ENCODE assay signal across 8 cellular contexts in the genomic region with DNA sequence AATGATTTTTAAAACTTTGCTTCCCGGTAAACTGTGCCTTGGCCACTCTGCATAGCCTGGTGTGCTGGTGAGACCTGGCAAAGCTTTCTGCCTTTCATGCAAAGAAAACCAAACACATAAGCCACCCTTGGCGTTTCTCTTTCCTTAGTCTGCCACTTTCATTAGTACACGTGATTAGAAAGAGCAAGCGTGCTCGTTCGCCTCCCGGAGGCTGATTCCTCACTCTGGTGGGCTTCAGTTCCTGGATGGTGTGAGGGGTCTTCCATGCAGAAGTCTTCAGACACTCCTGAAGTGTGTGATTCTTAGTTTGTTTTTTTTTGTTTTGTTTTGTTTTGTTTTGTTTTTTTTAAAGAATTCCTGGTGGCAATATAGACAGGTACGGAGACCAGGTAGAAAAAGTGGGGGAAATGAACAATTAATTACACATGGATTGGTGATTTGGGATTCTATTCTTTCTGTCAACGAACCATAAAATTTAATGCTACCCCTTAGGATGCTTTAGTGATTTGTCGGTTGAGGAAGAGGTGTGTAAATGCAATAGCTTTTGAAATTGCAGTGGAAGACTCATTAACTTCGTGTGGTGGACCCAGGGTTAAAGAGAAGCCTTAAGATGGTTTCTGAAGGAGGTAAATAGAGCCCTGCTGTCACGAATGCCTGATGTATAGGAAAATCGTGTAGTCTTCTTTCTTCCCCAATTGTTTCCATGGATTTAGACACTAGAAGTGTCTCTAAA. TPM values are rescaled to one million over a fixed set of nuclear protein-coding genes. Genes with fewer than 3 reads are reported as not detected.
DNase-seq lines count a peak whose midpoint lies in the region; ATAC-seq and TF ChIP-seq lines count a peak whose summit lies in the region.

No MANE protein-coding gene starts in this region.

- no peaks in the 10 kb centered on the region for H3K36me3 ChIP-seq in endocrine pancreas (ENCODE audit: control insufficient read depth, insufficient read depth, low read length)
- H3K36me3 ChIP-seq in neuronal stem cell (replicated peaks in 1 of 2; ENCODE audit: control insufficient read depth in 2 of 2, insufficient read depth in 2 of 2, low read length in 2 of 2): no peaks in the 10 kb centered on the region

- H3K18ac ChIP-seq in neuronal stem cell (ENCODE audit: low read length): no peak overlapping the region

- H3K9me3 ChIP-seq in endocrine pancreas (ENCODE audit: control insufficient read depth, low read length): no peaks in the 10 kb centered on the region
- H3K9me3 ChIP-seq in neuronal stem cell (replicated peaks in 1 of 2; ENCODE audit: control insufficient read depth in 2 of 2, insufficient read depth in 1 of 2, low read depth in 1 of 2, low read length in 2 of 2): peaks cover 0 to 4% of the 10 kb centered on the region in 2 donors

- no peak overlapping the region for H2AFZ ChIP-seq in neuronal stem cell (ENCODE audit: low read length)

- no peak overlapping the region for H3K14ac ChIP-seq in neuronal stem cell (ENCODE audit: low read length)

- no peak overlapping the region for H3K23ac ChIP-seq in neuronal stem cell (ENCODE audit: low read depth, low read length, poor library complexity)

- peak overlapping the region; percentile 88 for H3K4me3 ChIP-seq in AG04449 (ENCODE audit: low read depth, low read length)
- H3K4me3 ChIP-seq in GM12865 (ENCODE audit: low read depth, low read length): peak overlapping the region; percentile 97
- peak overlapping the region; percentile 87 for H3K4me3 ChIP-seq in endocrine pancreas (ENCODE audit: control insufficient read depth, insufficient read depth, low read length)
- H3K4me3 ChIP-seq in neuronal stem cell (ENCODE audit: low read length in 2 of 2): peak overlapping the region in 1 of 2 donors; percentile 91

- H4K91ac ChIP-seq in neuronal stem cell (ENCODE audit: low read depth, low read length, poor library complexity): no peak overlapping the region

- H3K4ac ChIP-seq in neuronal stem cell (ENCODE audit: low read length): no peak overlapping the region

- H3K4me1 ChIP-seq in endocrine pancreas (ENCODE audit: control insufficient read depth, insufficient read depth, low read length) (peaks cover 4% of the 10 kb centered on the region), neuronal stem cell (ENCODE audit: control insufficient read depth in 2 of 2, insufficient read depth in 1 of 2, low read depth in 1 of 2, low read length in 2 of 2) (peaks cover 9 to 18% of the 10 kb centered on the region in 2 donors)

- intact Hi-C loops in sciatic nerve (cut with DNase I): no loop called here

- no peak overlapping the region for H2BK15ac ChIP-seq in neuronal stem cell (ENCODE audit: low read length)

- H3K27me3 ChIP-seq in endocrine pancreas (ENCODE audit: control insufficient read depth, insufficient read depth, low read length): no peaks in the 10 kb centered on the region
- H3K27me3 ChIP-seq in neuronal stem cell (ENCODE audit: control insufficient read depth in 3 of 3, insufficient read depth in 3 of 3, low read depth in 1 of 3, low read length in 3 of 3): no peaks in the 10 kb centered on the region

- no peak overlapping the region for H4K8ac ChIP-seq in neuronal stem cell (ENCODE audit: low read depth, low read length)

- H2AK5ac ChIP-seq in neuronal stem cell (ENCODE audit: low read depth, low read length): no peak overlapping the region

- H3K9ac ChIP-seq in endocrine pancreas (ENCODE audit: control insufficient read depth, insufficient read depth, low read length): peak overlapping the region; percentile 74
- H3K9ac ChIP-seq in neuronal stem cell (ENCODE audit: low read depth, low read length, poor library complexity): no peak overlapping the region

- H2BK12ac ChIP-seq in neuronal stem cell (ENCODE audit: low read length): no peak overlapping the region

- POLR2A ChIA-PET in AG04449 (lab: Yijun Ruan, JAX): interaction anchor here (0.8 kb wide), 1 partner anchor 8 kb away, joined by 3 read pairs; no protein-coding TSS in a partner anchor

- no peak for TF ChIP-seq CTCF in AG04449 (IDR thresholded peaks at IDR 0.05; ENCODE audit: insufficient read depth, low read length, missing control alignments)
- no peak for TF ChIP-seq CTCF in GM12865 (IDR thresholded peaks at IDR 0.05; ENCODE audit: insufficient read depth, low read depth, low read length, missing control alignments)

- H2BK5ac ChIP-seq in neuronal stem cell (ENCODE audit: low read length): no peak overlapping the region

- peaks cover 6% of the 10 kb centered on the region for H3K79me1 ChIP-seq in neuronal stem cell (ENCODE audit: low read depth, low read length)

- no CpG with 5 or more reads among the region's 13 CpGs for WGBS in neuronal stem cell (ENCODE audit: extremely low coverage in 2 of 2, insufficient read length in 2 of 2, insufficient replicate concordance in 1 of 2), 2 donors

- H3K27ac ChIP-seq in neuronal stem cell (replicated peaks; ENCODE audit: low read length): no peak overlapping the region

- CTCF ChIA-PET in AG04449 (lab: Yijun Ruan, JAX): interaction anchor here (0.7 to 1.2 kb wide), 3 partner anchors 9 to 152 kb away, joined by 3 to 4 read pairs (median 3); no protein-coding TSS in a partner anchor

- H2BK120ac ChIP-seq in neuronal stem cell (ENCODE audit: low read depth, low read length): no peak overlapping the region

- DNase-seq in AG04449 (ENCODE audit: low read depth, low spot score) (no peak), GM12865 (ENCODE audit: low read depth) (peak; percentile 16), RPMI8226 (peak; percentile 79), neuronal stem cell (ENCODE audit: low spot score) (no peak), GOT3 (lab: John Stamatoyannopoulos, UW) (no peak), sciatic nerve (ENCODE audit: low spot score) (no peak)

- H3K4me2 ChIP-seq in neuronal stem cell (ENCODE audit: insufficient read depth, low read length, poor library complexity, severe bottlenecking): peak overlapping the region; percentile 29

- ATAC-seq in sciatic nerve (no peak), HG03378 (IDR thresholded peaks at IDR 0.05; ENCODE audit: unreplicated experiment) (no peak)

RNA-seq across cellular contexts. Expression of a gene that starts 2.1 kb away (rescaled TPM):
- polyA plus RNA-seq in neuronal stem cell (2013, experiment 1 of 2): 40.1 TPM
- polyA plus RNA-seq in neuronal stem cell (2013, experiment 2 of 2): 39.4 TPM
- 67.3 TPM for total RNA-seq in sciatic nerve

Comparison
In these comparisons a context has a peak if more than half of its experiments do, and no peak if none do; other contexts are left out.
1. DNase-seq: peak in GM12865 (single experiment) and RPMI8226 (single experiment); none in AG04449 (single experiment), neuronal stem cell (single experiment), GOT3 (single experiment) and sciatic nerve (single experiment).